ENCODE assay signal across 35 cellular contexts in genomic region chr1:79326875-79327274, GRCh38.
"Had no signal": no experiment of that assay in that cellular context is flagged by ENCODE, and none has a peak within 500 bp of the region (broad histone marks: within the 10 kb centered on the region; RNA-seq: fewer than 3 reads in every experiment).

No MANE protein-coding gene starts in this region.

- H3K27ac ChIP-seq: KMS-11 had no signal

- H3K9ac ChIP-seq: KMS-11 had no signal

- DNase-seq: Karpas-422, Kasumi-1, MG63, MM.1S, MV-4-11, NCI-H1048, NCI-H1092, NCI-H1092 treated with DMSO at 0.1 percent for 48 hours, NCI-H1105, NCI-H1105 treated with DMSO at 0.1 percent for 48 hours, NCI-H1417, NCI-H1417 treated with DMSO at 0.1 percent for 48 hours, NCI-H1436, NCI-H1436 treated with DMSO at 0.1 percent for 48 hours, NCI-H146, NCI-H1694, NCI-H1694 treated with DMSO at 0.1 percent for 48 hours, NCI-H187, NCI-H187 treated with DMSO at 0.1 percent for 48 hours, NCI-H1930, NCI-H2029, NCI-H2029 treated with DMSO at 0.1 percent for 48 hours, NCI-H2081, NCI-H2081 treated with DMSO at 0.1 percent for 48 hours, NCI-H2107, NCI-H2171, NCI-H2171 treated with DMSO at 0.1 percent for 48 hours, NCI-H2227 treated with DMSO at 0.1 percent for 48 hours, NCI-H226, NCI-H345, NCI-H446, NCI-H446 treated with DMSO at 0.1 percent for 48 hours, NCI-H510A, NCI-H510A treated with DMSO at 0.1 percent for 48 hours had no signal

- H3K4me2 ChIP-seq: KMS-11 had no signal

- H3K36me3 ChIP-seq: MG63 had no signal

- H3K27me3 ChIP-seq: MG63 had no signal

- H3K4me3 ChIP-seq: MG63 had no signal
